Comparison of ENCODE assay signal across 8 cellular contexts in genomic region chr10:73771722-73772279, GRCh38. TPM values are rescaled to one million over a fixed set of nuclear protein-coding genes. Genes with fewer than 3 reads are reported as not detected.
DNase-seq lines count a peak whose midpoint lies in the region; ATAC-seq and FAIRE-seq lines count a peak whose summit lies in the region.

No MANE protein-coding gene starts in this region.

- peaks cover 3% of the 10 kb centered on the region for H3K9me3 ChIP-seq in trophoblast cell (ENCODE audit: insufficient read depth, low read depth, low read length)

- H3K27me3 ChIP-seq in trophoblast cell (ENCODE audit: insufficient read depth, low read length) = no peaks in the 10 kb centered on the region

- peaks cover 38 to 54% of the 10 kb centered on the region in 2 experiments for H3K36me3 ChIP-seq in trophoblast cell (ENCODE audit: control insufficient read depth in 1 of 2, insufficient read depth in 2 of 2, low read length in 2 of 2)

- peak overlapping the region; percentile 82 for H2BK5ac ChIP-seq in trophoblast cell (ENCODE audit: low read depth, low read length, poor library complexity)

- peak overlapping the region; percentile 97 for H3K4me3 ChIP-seq in trophoblast cell (ENCODE audit: low read depth, low read length)

- H3K4me2 ChIP-seq in trophoblast cell (ENCODE audit: low read length) = peak overlapping the region; percentile 86

- peak overlapping the region; percentile 98 for H4K91ac ChIP-seq in trophoblast cell (ENCODE audit: low read depth, low read length)

- DNase-seq in NCI-H524 (lab: John Stamatoyannopoulos, UW) (peak; percentile 4 to 46), NCI-H524 treated with DMSO at 0.1 percent for 48 hours (lab: John Stamatoyannopoulos, UW) (no peak), NCI-H2227 treated with DMSO at 0.1 percent for 48 hours (lab: John Stamatoyannopoulos, UW) (peak; percentile 65), head of caudate nucleus (peak in 41 of 42 donors; percentile 4 to 95 (median 89)), trophoblast cell (peak in 1 of 2 donors; percentile 88), urothelium cell line (ENCODE audit: low spot score) (peak; percentile 23)
- DNase-seq in activated gamma-delta T cell treated with anti-CD3 and anti-CD28 coated beads, Interleukin-2, amount 50 U/mL, for 16 hours (ENCODE audit: low read depth) = peak; percentile 62

- peak overlapping the region; percentile 97 for H3K14ac ChIP-seq in trophoblast cell (ENCODE audit: low read length)

- FAIRE-seq in urothelium cell line (lab: Jason Lieb, UNC) = no peak

- no peak overlapping the region for H2BK120ac ChIP-seq in trophoblast cell (ENCODE audit: insufficient read depth, low read length, poor library complexity)

- H2AFZ ChIP-seq in trophoblast cell (ENCODE audit: insufficient read depth, low read length, poor library complexity) = no peak overlapping the region

- H3K79me1 ChIP-seq in trophoblast cell (ENCODE audit: low read length) = peaks cover 12% of the 10 kb centered on the region

- H3K23ac ChIP-seq in trophoblast cell (ENCODE audit: low read length) = no peak overlapping the region

- peak overlapping the region; percentile 2 for H3K4ac ChIP-seq in trophoblast cell (ENCODE audit: low read depth, low read length)

- WGBS in trophoblast cell (ENCODE audit: extremely low coverage, insufficient coverage, insufficient read length) = no CpG with 5 or more reads among the region's 17 CpGs

- peak overlapping the region; percentile 1 for H2AK5ac ChIP-seq in trophoblast cell (ENCODE audit: low read length)

- peak overlapping the region; percentile 94 for H3K9ac ChIP-seq in trophoblast cell (ENCODE audit: low read length)

- peak overlapping the region; percentile 98 for H3K27ac ChIP-seq in trophoblast cell (ENCODE audit: low read depth, low read length)

- H3K79me2 ChIP-seq in trophoblast cell (ENCODE audit: control insufficient read depth, insufficient read depth, low read length, poor library complexity) = peaks cover 12% of the 10 kb centered on the region

- peak; percentile 7 for ATAC-seq in HG02623 (IDR thresholded peaks at IDR 0.05; ENCODE audit: unreplicated experiment)

- peaks cover 6 to 18% of the 10 kb centered on the region in 2 experiments for H3K4me1 ChIP-seq in trophoblast cell (ENCODE audit: control insufficient read depth in 1 of 2, insufficient read depth in 2 of 2, low read length in 2 of 2)

- peak overlapping the region; percentile 23 for H4K12ac ChIP-seq in trophoblast cell (ENCODE audit: low read depth, low read length)

- intact Hi-C loops in head of caudate nucleus (cut with DNase I) = no loop called here

- peak overlapping the region; percentile 97 for H4K8ac ChIP-seq in trophoblast cell (ENCODE audit: low read depth, low read length)

- peak overlapping the region; percentile 84 for H3K18ac ChIP-seq in trophoblast cell (ENCODE audit: low read length)

- H2BK12ac ChIP-seq in trophoblast cell (ENCODE audit: low read length) = no peak overlapping the region

RNA-seq across cellular contexts. Expression of gene CHCHD1, which starts 10.0 kb away (rescaled TPM):
- 119 and 120 TPM in 2 replicates for polyA plus RNA-seq in trophoblast cell (2013)

RNA-seq across cellular contexts. Expression of gene ZSWIM8, which starts 13.6 kb away (rescaled TPM):
- polyA plus RNA-seq in trophoblast cell (2013) = 129 and 133 TPM in 2 replicates

RNA-seq across cellular contexts. Expression of gene SEC24C, which starts 27.6 kb away (rescaled TPM):
- polyA plus RNA-seq in trophoblast cell (2013) = 62.6 and 66.3 TPM in 2 replicates

RNA-seq across cellular contexts. Expression of gene NDST2, which starts 39.6 kb away (rescaled TPM):
- polyA plus RNA-seq in trophoblast cell (2013) = 13.2 and 14.3 TPM in 2 replicates
